Comparison of ENCODE assay signal across 7 cellular contexts in genomic region chr1:21818661-21819060, GRCh38. TPM values are rescaled to one million over a fixed set of nuclear protein-coding genes. Genes with fewer than 3 reads are reported as not detected.
DNase-seq lines count a peak whose midpoint lies in the region; TF ChIP-seq lines count a peak whose summit lies in the region.

No MANE protein-coding gene starts in this region.

- no peak overlapping the region for H3K4me3 ChIP-seq in OCI-LY7 (ENCODE audit: low read depth, low read length, poor library complexity, severe bottlenecking)
- no peak overlapping the region for H3K4me3 ChIP-seq in adipocyte (ENCODE audit: low read length)
- no peak overlapping the region for H3K4me3 ChIP-seq in vagina

- no peak overlapping the region for H2AFZ ChIP-seq in OCI-LY7 (ENCODE audit: low read length)

- no TSS peak for BruUV-seq in OCI-LY7 (replicated peaks; lab: Mats Ljungman, UMichigan)

- intact Hi-C loops in OCI-LY7 (cut with micrococcal nuclease; ENCODE audit: unreplicated experiment) = no loop called here
- intact Hi-C loops in vagina (cut with DNase I) = no loop called here

- no peak overlapping the region for H3K9ac ChIP-seq in adipocyte (ENCODE audit: low read length)

- DNase-seq in GM20000 (ENCODE audit: low spot score) (peak; percentile 89), OCI-LY7 (ENCODE audit: low spot score) (peak; percentile 75), adipocyte (ENCODE audit: low read depth) (peak; percentile 51), nephron progenitor cell (peak; percentile 39), COR-L47 (lab: John Stamatoyannopoulos, UW) (no peak), vagina (ENCODE audit: extremely low spot score in 2 of 2) (no peak)
- no peak for DNase-seq in effector CD4-positive, alpha-beta T cell

- POLR2A ChIA-PET in OCI-LY7 (lab: Charles Lee) = interaction anchor here (0.6 kb wide), 1 partner anchor 136 kb away, joined by 3 read pairs; no protein-coding TSS in a partner anchor

- peaks cover 21% of the 10 kb centered on the region for H3K4me1 Mint-ChIP-seq in nephron progenitor cell

- H3K27me3 ChIP-seq in adipocyte (replicated peaks; ENCODE audit: control insufficient read depth, insufficient read depth, low read length) (no peaks in the 10 kb centered on the region), vagina (no peaks in the 10 kb centered on the region)

- H3K36me3 Mint-ChIP-seq in nephron progenitor cell (ENCODE audit: low read depth) = peaks cover 11% of the 10 kb centered on the region

- H3K4me1 ChIP-seq in OCI-LY7 (ENCODE audit: insufficient read depth, low read length, poor library complexity, severe bottlenecking) = peaks cover 3% of the 10 kb centered on the region
- peaks cover 16% of the 10 kb centered on the region for H3K4me1 ChIP-seq in adipocyte (ENCODE audit: control insufficient read depth, insufficient read depth, low read length)
- H3K4me1 ChIP-seq in vagina = peaks cover 7% of the 10 kb centered on the region

- H3K27ac ChIP-seq in OCI-LY7 (ENCODE audit: low read depth, low read length, poor library complexity, severe bottlenecking) = no peak overlapping the region
- no peak overlapping the region for H3K27ac ChIP-seq in vagina

- TF ChIP-seq CTCF in GM20000 (IDR thresholded peaks at IDR 0.05; ENCODE audit: extremely low read depth, missing control alignments) = no peak
- no peak for TF ChIP-seq CTCF in OCI-LY7 (conservative IDR thresholded peaks at IDR 0.05; ENCODE audit: low read length)
- no peak for TF ChIP-seq CTCF in nephron progenitor cell (IDR thresholded peaks at IDR 0.05)
- TF ChIP-seq CTCF in vagina (IDR thresholded peaks at IDR 0.05) = no peak

- H3K4me3 Mint-ChIP-seq in nephron progenitor cell = no peak overlapping the region

- H3K27me3 Mint-ChIP-seq in nephron progenitor cell (ENCODE audit: low read depth, poor library complexity) = peaks cover 16% of the 10 kb centered on the region

- no peaks in the 10 kb centered on the region for H4K20me1 ChIP-seq in OCI-LY7 (ENCODE audit: insufficient read depth, low read length)

- no peaks in the 10 kb centered on the region for H3K9me2 ChIP-seq in OCI-LY7 (ENCODE audit: insufficient read depth, low read length)

- H3K36me3 ChIP-seq in OCI-LY7 (ENCODE audit: insufficient read depth, low read length) (no peaks in the 10 kb centered on the region), adipocyte (ENCODE audit: control insufficient read depth, insufficient read depth, low read length, severe bottlenecking) (peaks cover 42% of the 10 kb centered on the region), vagina (peaks cover 4 to 23% of the 10 kb centered on the region in 2 donors)

- peaks cover 3% of the 10 kb centered on the region for H3K9me3 Mint-ChIP-seq in nephron progenitor cell

- no peak overlapping the region for H3K27ac Mint-ChIP-seq in nephron progenitor cell

- CTCF ChIA-PET in OCI-LY7 (lab: Charles Lee; ENCODE audit: unreplicated experiment) = no interaction called here

- no peak overlapping the region for H3K4me2 ChIP-seq in OCI-LY7 (ENCODE audit: low read length)

- no peak for TF ChIP-seq POLR2A in vagina (IDR thresholded peaks at IDR 0.05)

- H3K9me3 ChIP-seq in OCI-LY7 (ENCODE audit: low read length) (no peaks in the 10 kb centered on the region), adipocyte (ENCODE audit: control insufficient read depth, low read length) (no peaks in the 10 kb centered on the region), vagina (no peaks in the 10 kb centered on the region)

- no peaks in the 10 kb centered on the region for H3K79me2 ChIP-seq in OCI-LY7 (ENCODE audit: insufficient read depth, low read depth, low read length)

RNA-seq across cellular contexts. Expression of gene LDLRAD2, which starts 6.6 kb away (rescaled TPM):
- total RNA-seq in OCI-LY7 (2014; rRNA removed; shearing (Covaris generic)) = not detected in 2 replicates
- not detected in 2 replicates for total RNA-seq in OCI-LY7 (2022)
- total RNA-seq in vagina = not detected

RNA-seq across cellular contexts. Expression of gene USP48, which starts 35.7 kb away (rescaled TPM):
- 45.0 and 56.0 TPM in 2 replicates for total RNA-seq in OCI-LY7 (2014; rRNA removed; shearing (Covaris generic))
- 95.7 and 98.3 TPM in 2 replicates for total RNA-seq in OCI-LY7 (2022)
- 67.5 TPM for total RNA-seq in vagina

Comparison
In these comparisons a context has a peak if more than half of its experiments do, and no peak if none do; other contexts are left out.
1. DNase-seq: peak in GM20000 (single experiment), OCI-LY7 (single experiment), adipocyte (single experiment) and nephron progenitor cell (single experiment); none in effector CD4-positive, alpha-beta T cell (single experiment), COR-L47 (single experiment) and vagina (0 of 2).